ENCODE assay signal across 9 cellular contexts in genomic region chr1:52601519-52601918, GRCh38. TPM values are rescaled to one million over a fixed set of nuclear protein-coding genes. Genes with fewer than 3 reads are reported as not detected.
A peak's percentile ranks its signal among the peaks of the same experiment; 100 is the strongest.
DNase-seq lines count a peak whose midpoint lies in the region; TF ChIP-seq lines count a peak whose summit lies in the region.
"Had no signal": no experiment of that assay in that cellular context is flagged by ENCODE, and none has a peak within 500 bp of the region (broad histone marks: within the 10 kb centered on the region; RNA-seq: fewer than 3 reads in every experiment).

No MANE protein-coding gene starts in this region.

- peak overlapping the region; percentile 63; the same call in 1 of the 2 replicates for H3K4me2 ChIP-seq in MM.1S (ENCODE audit: low read depth, low read length)

- H3K27ac ChIP-seq in CD8-positive, alpha-beta memory T cell (ENCODE audit: low read depth, low read length) = peak overlapping the region; percentile 66
- H3K27ac ChIP-seq in MM.1S (ENCODE audit: low read length) (no peak overlapping the region), prostate gland (peak overlapping the region; percentile 70 to 79)

- H3K9ac ChIP-seq in MM.1S (ENCODE audit: low read length) (no peak overlapping the region), endocrine pancreas (ENCODE audit: control insufficient read depth, insufficient read depth, low read length) (peak overlapping the region; percentile 81)

- CTCF ChIA-PET in CD8-positive, alpha-beta memory T cell (lab: Charles Lee) = interaction anchor here (0.7 to 1.5 kb wide), 2 partner anchors 31 to 65 kb away, joined by 3 to 8 read pairs; partner anchors contain the start of gene SHISAL2A

- no peaks in the 10 kb centered on the region for H3K9me3 ChIP-seq in CD8-positive, alpha-beta memory T cell (ENCODE audit: low read length)
- H3K9me3 ChIP-seq in MM.1S (replicated peaks; ENCODE audit: insufficient read depth, low read length) = no peaks in the 10 kb centered on the region
- H3K9me3 ChIP-seq in endocrine pancreas (ENCODE audit: control insufficient read depth, low read length) = no peaks in the 10 kb centered on the region
- H3K9me3 ChIP-seq in prostate gland = no peaks in the 10 kb centered on the region

- H3K9me2 ChIP-seq in MM.1S (replicated peaks; ENCODE audit: insufficient read depth, low read length) = no peaks in the 10 kb centered on the region

- H3K4me1 ChIP-seq in CD8-positive, alpha-beta memory T cell (ENCODE audit: insufficient read depth, low read length) = peaks cover 40% of the 10 kb centered on the region
- H3K4me1 ChIP-seq in MM.1S (ENCODE audit: low read length) (peaks cover 9% of the 10 kb centered on the region), endocrine pancreas (ENCODE audit: control insufficient read depth, insufficient read depth, low read length) (no peaks in the 10 kb centered on the region), prostate gland (replicated peaks) (peaks cover 8% of the 10 kb centered on the region)

- H3K79me2 ChIP-seq in MM.1S (ENCODE audit: low read length) = no peaks in the 10 kb centered on the region

- POLR2A ChIA-PET in CD8-positive, alpha-beta memory T cell (lab: Charles Lee) = interaction anchor here (0.5 to 1.5 kb wide), 8 partner anchors 31 to 195 kb away, joined by 3 to 8 read pairs (median 4); partner anchors contain the start of genes SHISAL2A and TUT4

- peak overlapping the region; percentile 63; the same call in 1 of the 2 replicates for H2AFZ ChIP-seq in MM.1S (ENCODE audit: low read length)

- TF ChIP-seq POLR2A in prostate gland (IDR thresholded peaks at IDR 0.05) = no peak

- peak overlapping the region; percentile 70 for H3K4me3 ChIP-seq in CD8-positive, alpha-beta memory T cell (ENCODE audit: low read length)
- H3K4me3 ChIP-seq in MM.1S (ENCODE audit: low read length) (no peak overlapping the region), endocrine pancreas (ENCODE audit: control insufficient read depth, insufficient read depth, low read length) (no peak overlapping the region), prostate gland (peak overlapping the region in 1 of 2 donors; percentile 47)

- no peak for DNase-seq in CD8-positive, alpha-beta memory T cell
- no peak for DNase-seq in MM.1S
- no peak for DNase-seq in prostate gland (ENCODE audit: low spot score)
- no peak for DNase-seq in GOT3 (lab: John Stamatoyannopoulos, UW)
- DNase-seq in mesenteric fat pad (ENCODE audit: low spot score) = no peak
- DNase-seq in NOMO-1 treated with DMSO at 0.1 percent for 48 hours (lab: John Stamatoyannopoulos, UW; ENCODE audit: unreplicated experiment) = no peak
- no peak for DNase-seq in AG08395 (ENCODE audit: low spot score)
- DNase-seq: SW 1271 had no signal

- WGBS in prostate gland = 61% methylated on average over 3 of the region's 3 CpGs

- H3K27me3 Mint-ChIP-seq in CD8-positive, alpha-beta memory T cell = peaks cover 0 to 2% of the 10 kb centered on the region in 2 donors

- no peaks in the 10 kb centered on the region for H3F3A ChIP-seq in MM.1S (ENCODE audit: insufficient read depth, low read length)

- TF ChIP-seq CTCF in MM.1S (IDR thresholded peaks at IDR 0.05; ENCODE audit: low read length) (no peak), prostate gland (IDR thresholded peaks at IDR 0.05) (no peak)

- H3K4me3 Mint-ChIP-seq in CD8-positive, alpha-beta memory T cell = peak overlapping the region; percentile 80 to 93 (median 84)

- peak overlapping the region; percentile 33 to 97 (median 86) for H3K27ac Mint-ChIP-seq in CD8-positive, alpha-beta memory T cell

- H4K20me1 ChIP-seq in MM.1S (ENCODE audit: insufficient read depth, low read length) = no peaks in the 10 kb centered on the region

- H3K36me3 Mint-ChIP-seq in CD8-positive, alpha-beta memory T cell = peaks cover 0 to 11% (median 7%) of the 10 kb centered on the region in 3 donors

- no peaks in the 10 kb centered on the region for H3K9me3 Mint-ChIP-seq in CD8-positive, alpha-beta memory T cell

- H3K4me1 Mint-ChIP-seq in CD8-positive, alpha-beta memory T cell = peaks cover 41 to 57% (median 53%) of the 10 kb centered on the region in 3 donors

- intact Hi-C loops in prostate gland (cut with DNase I) = loop anchor here (10.0 kb wide), 1 partner anchor 47 kb away; the partner anchor contains the start of gene TUT4

- no peaks in the 10 kb centered on the region for H3K27me3 ChIP-seq in CD8-positive, alpha-beta memory T cell (ENCODE audit: insufficient read depth, low read length, poor library complexity, severe bottlenecking)
- no peaks in the 10 kb centered on the region for H3K27me3 ChIP-seq in MM.1S (replicated peaks; ENCODE audit: insufficient read depth, low read length)
- H3K27me3 ChIP-seq in endocrine pancreas (ENCODE audit: control insufficient read depth, insufficient read depth, low read length) = no peaks in the 10 kb centered on the region
- H3K27me3 ChIP-seq in prostate gland (replicated peaks; ENCODE audit: insufficient read depth) = no peaks in the 10 kb centered on the region

- no peaks in the 10 kb centered on the region for H3K36me3 ChIP-seq in CD8-positive, alpha-beta memory T cell (ENCODE audit: insufficient read depth, low read length)
- H3K36me3 ChIP-seq in MM.1S (replicated peaks; ENCODE audit: insufficient read depth, low read length) (no peaks in the 10 kb centered on the region), endocrine pancreas (ENCODE audit: control insufficient read depth, insufficient read depth, low read length) (no peaks in the 10 kb centered on the region), prostate gland (no peaks in the 10 kb centered on the region)

RNA-seq across cellular contexts. Expression of gene GPX7, which starts 0.7 kb away (rescaled TPM):
- total RNA-seq in CD8-positive, alpha-beta memory T cell = 10 to 100 TPM; 29.9 to 30.0 TPM
- 31.9 TPM for polyA plus RNA-seq in CD8-positive, alpha-beta memory T cell
- 10 to 100 TPM; 22.7 to 26.3 TPM for total RNA-seq in prostate gland
- total RNA-seq in mesenteric fat pad = 8.5 TPM

RNA-seq across cellular contexts. Expression of gene SHISAL2A, which starts 31.4 kb away (rescaled TPM):
- 10 to 100 TPM; 15.7 to 16.7 TPM for total RNA-seq in CD8-positive, alpha-beta memory T cell
- 11.3 TPM for polyA plus RNA-seq in CD8-positive, alpha-beta memory T cell
- total RNA-seq in prostate gland (1 to 10 TPM; 1.0 to 2.6 TPM), mesenteric fat pad (not detected)

RNA-seq across cellular contexts. Expression of gene TUT4, which starts 48.6 kb away (rescaled TPM):
- total RNA-seq in CD8-positive, alpha-beta memory T cell = 10 to 100 TPM; 54.1 to 63.1 TPM
- polyA plus RNA-seq in CD8-positive, alpha-beta memory T cell = 40.1 TPM
- total RNA-seq in prostate gland = 10 to 100 TPM; 44.4 to 76.1 TPM
- total RNA-seq in mesenteric fat pad = 39.9 TPM

Comparison
In these comparisons a context has a peak if more than half of its experiments do, and no peak if none do; other contexts are left out.
1. RNA of gene SHISAL2A, which starts 31.4 kb away (total RNA-seq): 15.7 to 16.7 TPM in CD8-positive, alpha-beta memory T cell; 1.0 to 2.6 TPM in prostate gland and not detected in mesenteric fat pad (single experiment); every median in the first group is over 4 times any median in the second.